ENCODE assay signal across 8 cellular contexts in genomic region chr15:98865397-98866339, GRCh38.
A peak's percentile ranks its signal among the peaks of the same experiment; 100 is the strongest.
DNase-seq lines count a peak whose midpoint lies in the region; ATAC-seq, FAIRE-seq and TF ChIP-seq lines count a peak whose summit lies in the region.

No MANE protein-coding gene starts in this region.

- H3K4me1 Mint-ChIP-seq in activated naive CD4-positive, alpha-beta T cell treated with anti-CD3 and anti-CD28 coated beads, Interleukin-2, amount 50 U/mL, for 24 hours: peaks cover 68% of the 10 kb centered on the region

- H3K27ac ChIP-seq in psoas muscle: peak overlapping the region; percentile 57
- peak overlapping the region in 1 of 2 donors; percentile 4 for H3K27ac ChIP-seq in aorta (ENCODE audit: low read depth in 1 of 2, low read length in 2 of 2)

- peak; percentile 40 for FAIRE-seq in HTR-8/SVneo (lab: Jason Lieb, UNC)

- H3K27ac Mint-ChIP-seq in activated naive CD4-positive, alpha-beta T cell treated with anti-CD3 and anti-CD28 coated beads, Interleukin-2, amount 50 U/mL, for 24 hours: peak overlapping the region; percentile 96

- H3K4me1 ChIP-seq in psoas muscle (peaks cover 3% of the 10 kb centered on the region), aorta (ENCODE audit: control insufficient read depth in 1 of 2, insufficient read depth in 2 of 2, low read length in 2 of 2) (peaks cover 3 to 11% of the 10 kb centered on the region in 2 donors)

- no peaks in the 10 kb centered on the region for H3K27me3 Mint-ChIP-seq in activated naive CD4-positive, alpha-beta T cell treated with anti-CD3 and anti-CD28 coated beads, Interleukin-2, amount 50 U/mL, for 24 hours

- 42 to 57% (median 49%) methylated on average over 50 of the region's 50 CpGs for WGBS in psoas muscle, 3 donors
- WGBS in aorta, 2 donors: 52 to 54% methylated on average over 50 of the region's 50 CpGs

- peak overlapping the region; percentile 91 for H3K4me3 Mint-ChIP-seq in activated naive CD4-positive, alpha-beta T cell treated with anti-CD3 and anti-CD28 coated beads, Interleukin-2, amount 50 U/mL, for 24 hours

- peaks cover 3% of the 10 kb centered on the region for H3K36me3 Mint-ChIP-seq in activated naive CD4-positive, alpha-beta T cell treated with anti-CD3 and anti-CD28 coated beads, Interleukin-2, amount 50 U/mL, for 24 hours

- H3K36me3 ChIP-seq in psoas muscle (ENCODE audit: insufficient read depth in 1 of 2, low read depth in 1 of 2) (no peaks in the 10 kb centered on the region), aorta (ENCODE audit: control insufficient read depth in 1 of 2, insufficient read depth in 2 of 2, low read length in 1 of 2) (no peaks in the 10 kb centered on the region)

- H3K27me3 ChIP-seq in psoas muscle (ENCODE audit: insufficient read depth in 3 of 3, low read length in 2 of 3) (no peaks in the 10 kb centered on the region), aorta (ENCODE audit: control insufficient read depth in 1 of 2, insufficient read depth in 2 of 2, low read length in 1 of 2) (no peaks in the 10 kb centered on the region)

- peak overlapping the region; percentile 64 for H3K4me3 ChIP-seq in psoas muscle
- peak overlapping the region in 1 of 2 donors; percentile 5 for H3K4me3 ChIP-seq in aorta (ENCODE audit: low read length in 2 of 2)

- peak; percentile 89 for ATAC-seq in GM21390 (IDR thresholded peaks at IDR 0.05; ENCODE audit: unreplicated experiment)
- peak; percentile 81 for ATAC-seq in SK-N-SH treated with all-trans-retinoic acid at 6 μM for 48 hours
- peak; percentile 88 for ATAC-seq in Right ventricle myocardium superior (ENCODE audit: poor library complexity)
- peak; percentile 90 to 95 (median 90) for ATAC-seq in psoas muscle
- peak; percentile 92 for ATAC-seq in aorta (ENCODE audit: low FRiP score)

- intact Hi-C loops in Right ventricle myocardium superior (cut with DNase I) (loop anchor here (5.0 to 10.0 kb wide), 2 partner anchors 189 to 218 kb away; partner anchors contain the start of gene IGF1R), psoas muscle (cut with DNase I) (no loop called here), aorta (cut with DNase I) (no loop called here)

- TF ChIP-seq CTCF in psoas muscle (IDR thresholded peaks at IDR 0.05): no peak

- DNase-seq in COLO668 (lab: John Stamatoyannopoulos, UW; ENCODE audit: unreplicated experiment) (peak; percentile 94), HTR-8/SVneo (ENCODE audit: insufficient read length, low spot score) (peak; percentile 77), Right ventricle myocardium superior (peak; percentile 87), psoas muscle (peak; percentile 76 to 89), aorta (peak; percentile 86 to 91)

- H3K9me3 ChIP-seq in psoas muscle (no peaks in the 10 kb centered on the region), aorta (ENCODE audit: control insufficient read depth, low read length) (no peaks in the 10 kb centered on the region)

- H3K9me3 Mint-ChIP-seq in activated naive CD4-positive, alpha-beta T cell treated with anti-CD3 and anti-CD28 coated beads, Interleukin-2, amount 50 U/mL, for 24 hours: no peaks in the 10 kb centered on the region

TF ChIP-seq in SK-N-SH treated with all-trans-retinoic acid at 6 μM for 48 hours, 23 proteins besides CTCF, POLR2A, EP300 and RAD21:
- TF ChIP-seq ZFP3 (CRISPR knock-in tag; IDR thresholded peaks at IDR 0.05) (no peak), ARNTL (CRISPR knock-in tag; IDR thresholded peaks at IDR 0.05; ENCODE audit: borderline replicate concordance, low read depth) (peak; percentile 63; the same call in 1 of the 2 replicates), TOX (CRISPR knock-in tag; IDR thresholded peaks at IDR 0.05; ENCODE audit: borderline replicate concordance) (no peak), SNAI2 (CRISPR knock-in tag; IDR thresholded peaks at IDR 0.05) (no peak), ZNF70 (CRISPR knock-in tag; IDR thresholded peaks at IDR 0.05) (no peak), ZNF8 (CRISPR knock-in tag; IDR thresholded peaks at IDR 0.05) (no peak), POU6F1 (CRISPR knock-in tag; IDR thresholded peaks at IDR 0.05; ENCODE audit: borderline replicate concordance, low read depth) (no peak), CSDC2 (CRISPR knock-in tag; IDR thresholded peaks at IDR 0.05) (no peak)
TF ChIP-seq in SK-N-SH treated with all-trans-retinoic acid at 6 μM for 48 hours: peak in this region for 1.
